Comparison of ENCODE assay signal across 2 cellular contexts in the genomic region with DNA sequence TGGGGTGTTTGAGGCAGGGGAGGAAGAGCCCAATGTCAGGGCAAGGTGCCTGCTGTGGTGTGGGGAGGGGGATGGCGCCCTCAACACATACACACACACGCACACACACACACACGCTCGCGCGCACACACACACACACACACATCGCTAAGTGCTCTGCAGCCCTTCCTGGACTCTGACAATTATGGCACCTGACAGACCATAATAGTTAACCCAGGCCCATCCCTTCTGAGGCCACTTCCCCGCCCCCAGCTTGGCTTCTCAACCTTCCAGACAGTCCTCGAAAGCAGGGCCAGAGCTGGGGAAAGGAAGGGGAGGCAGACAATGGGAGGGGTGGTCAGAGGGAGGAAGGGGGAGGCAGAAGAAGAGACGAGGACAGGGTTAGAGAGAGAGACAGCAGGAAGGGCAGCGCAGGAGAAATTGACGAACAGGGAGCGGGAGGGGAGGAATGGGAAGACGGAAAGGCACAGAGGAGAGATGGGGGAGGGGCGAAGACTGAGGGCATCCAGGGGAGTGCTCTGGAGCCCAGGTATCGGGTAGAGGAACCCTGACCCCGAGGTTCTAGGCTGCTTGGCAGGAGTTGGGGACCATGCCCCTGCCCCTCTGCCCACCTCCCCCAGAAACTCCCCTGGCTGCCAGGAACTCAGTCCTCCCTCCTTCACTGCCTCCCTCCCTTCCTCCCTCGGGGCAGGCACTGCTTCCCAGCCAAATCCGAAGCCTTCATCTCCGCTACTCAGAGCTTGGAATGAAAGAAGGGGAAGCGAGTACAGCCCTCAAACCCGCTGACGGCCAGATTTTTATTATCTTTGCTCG.
A peak's percentile ranks its signal among the peaks of the same experiment; 100 is the strongest.
TF ChIP-seq lines count a peak whose summit lies in the region.

No MANE protein-coding gene starts in this region.

TF ChIP-seq in GM23338, 12 proteins besides CTCF, POLR2A, EP300 and RAD21:
- TF ChIP-seq, protein P1, sequence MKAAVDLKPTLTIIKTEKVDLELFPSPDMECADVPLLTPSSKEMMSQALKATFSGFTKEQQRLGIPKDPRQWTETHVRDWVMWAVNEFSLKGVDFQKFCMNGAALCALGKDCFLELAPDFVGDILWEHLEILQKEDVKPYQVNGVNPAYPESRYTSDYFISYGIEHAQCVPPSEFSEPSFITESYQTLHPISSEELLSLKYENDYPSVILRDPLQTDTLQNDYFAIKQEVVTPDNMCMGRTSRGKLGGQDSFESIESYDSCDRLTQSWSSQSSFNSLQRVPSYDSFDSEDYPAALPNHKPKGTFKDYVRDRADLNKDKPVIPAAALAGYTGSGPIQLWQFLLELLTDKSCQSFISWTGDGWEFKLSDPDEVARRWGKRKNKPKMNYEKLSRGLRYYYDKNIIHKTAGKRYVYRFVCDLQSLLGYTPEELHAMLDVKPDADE (IDR thresholded peaks at IDR 0.05) = no peak
- no peak for TF ChIP-seq EZH2 (IDR thresholded peaks at IDR 0.05; ENCODE audit: low read depth, unreplicated experiment)

TF ChIP-seq in K562, 482 proteins besides CTCF, POLR2A, EP300 and RAD21 (continues in another document):
- TF ChIP-seq, protein P2, sequence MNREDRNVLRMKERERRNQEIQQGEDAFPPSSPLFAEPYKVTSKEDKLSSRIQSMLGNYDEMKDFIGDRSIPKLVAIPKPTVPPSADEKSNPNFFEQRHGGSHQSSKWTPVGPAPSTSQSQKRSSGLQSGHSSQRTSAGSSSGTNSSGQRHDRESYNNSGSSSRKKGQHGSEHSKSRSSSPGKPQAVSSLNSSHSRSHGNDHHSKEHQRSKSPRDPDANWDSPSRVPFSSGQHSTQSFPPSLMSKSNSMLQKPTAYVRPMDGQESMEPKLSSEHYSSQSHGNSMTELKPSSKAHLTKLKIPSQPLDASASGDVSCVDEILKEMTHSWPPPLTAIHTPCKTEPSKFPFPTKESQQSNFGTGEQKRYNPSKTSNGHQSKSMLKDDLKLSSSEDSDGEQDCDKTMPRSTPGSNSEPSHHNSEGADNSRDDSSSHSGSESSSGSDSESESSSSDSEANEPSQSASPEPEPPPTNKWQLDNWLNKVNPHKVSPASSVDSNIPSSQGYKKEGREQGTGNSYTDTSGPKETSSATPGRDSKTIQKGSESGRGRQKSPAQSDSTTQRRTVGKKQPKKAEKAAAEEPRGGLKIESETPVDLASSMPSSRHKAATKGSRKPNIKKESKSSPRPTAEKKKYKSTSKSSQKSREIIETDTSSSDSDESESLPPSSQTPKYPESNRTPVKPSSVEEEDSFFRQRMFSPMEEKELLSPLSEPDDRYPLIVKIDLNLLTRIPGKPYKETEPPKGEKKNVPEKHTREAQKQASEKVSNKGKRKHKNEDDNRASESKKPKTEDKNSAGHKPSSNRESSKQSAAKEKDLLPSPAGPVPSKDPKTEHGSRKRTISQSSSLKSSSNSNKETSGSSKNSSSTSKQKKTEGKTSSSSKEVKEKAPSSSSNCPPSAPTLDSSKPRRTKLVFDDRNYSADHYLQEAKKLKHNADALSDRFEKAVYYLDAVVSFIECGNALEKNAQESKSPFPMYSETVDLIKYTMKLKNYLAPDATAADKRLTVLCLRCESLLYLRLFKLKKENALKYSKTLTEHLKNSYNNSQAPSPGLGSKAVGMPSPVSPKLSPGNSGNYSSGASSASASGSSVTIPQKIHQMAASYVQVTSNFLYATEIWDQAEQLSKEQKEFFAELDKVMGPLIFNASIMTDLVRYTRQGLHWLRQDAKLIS (CRISPR knock-in tag; IDR thresholded peaks at IDR 0.05) = no peak
- TF ChIP-seq EHMT2 (IDR thresholded peaks at IDR 0.05) = 0 out of 2 replicates have a peak, but pooled peaks have one; percentile 42
- no peak for TF ChIP-seq ZKSCAN1 (IDR thresholded peaks at IDR 0.05; ENCODE audit: low read depth, low read length)
- TF ChIP-seq KHSRP (IDR thresholded peaks at IDR 0.05) = no peak
- TF ChIP-seq TFAM (CRISPR knock-in tag; conservative IDR thresholded peaks at IDR 0.05) = no peak
- no peak for TF ChIP-seq NCOA2 (IDR thresholded peaks at IDR 0.05; ENCODE audit: partially characterized antibody in 2 of 2)
- TF ChIP-seq ZSCAN32 (CRISPR knock-in tag; IDR thresholded peaks at IDR 0.05) = no peak
- no peak for TF ChIP-seq CBX8 (IDR thresholded peaks at IDR 0.05; ENCODE audit: borderline replicate concordance, extremely low read depth, low read depth, low read length, poor library complexity, severe bottlenecking)
- 0 out of 2 replicates have a peak, but pooled peaks have one; percentile 17 for TF ChIP-seq PHF21A (IDR thresholded peaks at IDR 0.05; ENCODE audit: borderline replicate concordance, low read depth)
- TF ChIP-seq DACH1 (IDR thresholded peaks at IDR 0.05; ENCODE audit: partially characterized antibody) = no peak
- TF ChIP-seq, protein P3, sequence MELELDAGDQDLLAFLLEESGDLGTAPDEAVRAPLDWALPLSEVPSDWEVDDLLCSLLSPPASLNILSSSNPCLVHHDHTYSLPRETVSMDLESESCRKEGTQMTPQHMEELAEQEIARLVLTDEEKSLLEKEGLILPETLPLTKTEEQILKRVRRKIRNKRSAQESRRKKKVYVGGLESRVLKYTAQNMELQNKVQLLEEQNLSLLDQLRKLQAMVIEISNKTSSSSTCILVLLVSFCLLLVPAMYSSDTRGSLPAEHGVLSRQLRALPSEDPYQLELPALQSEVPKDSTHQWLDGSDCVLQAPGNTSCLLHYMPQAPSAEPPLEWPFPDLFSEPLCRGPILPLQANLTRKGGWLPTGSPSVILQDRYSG (tag; conservative IDR thresholded peaks at IDR 0.05; ENCODE audit: low read depth) = no peak
- no peak for TF ChIP-seq ZNF253 (CRISPR knock-in tag; conservative IDR thresholded peaks at IDR 0.05)
- TF ChIP-seq NCOR1 (IDR thresholded peaks at IDR 0.05) = no peak
- TF ChIP-seq, protein P4, sequence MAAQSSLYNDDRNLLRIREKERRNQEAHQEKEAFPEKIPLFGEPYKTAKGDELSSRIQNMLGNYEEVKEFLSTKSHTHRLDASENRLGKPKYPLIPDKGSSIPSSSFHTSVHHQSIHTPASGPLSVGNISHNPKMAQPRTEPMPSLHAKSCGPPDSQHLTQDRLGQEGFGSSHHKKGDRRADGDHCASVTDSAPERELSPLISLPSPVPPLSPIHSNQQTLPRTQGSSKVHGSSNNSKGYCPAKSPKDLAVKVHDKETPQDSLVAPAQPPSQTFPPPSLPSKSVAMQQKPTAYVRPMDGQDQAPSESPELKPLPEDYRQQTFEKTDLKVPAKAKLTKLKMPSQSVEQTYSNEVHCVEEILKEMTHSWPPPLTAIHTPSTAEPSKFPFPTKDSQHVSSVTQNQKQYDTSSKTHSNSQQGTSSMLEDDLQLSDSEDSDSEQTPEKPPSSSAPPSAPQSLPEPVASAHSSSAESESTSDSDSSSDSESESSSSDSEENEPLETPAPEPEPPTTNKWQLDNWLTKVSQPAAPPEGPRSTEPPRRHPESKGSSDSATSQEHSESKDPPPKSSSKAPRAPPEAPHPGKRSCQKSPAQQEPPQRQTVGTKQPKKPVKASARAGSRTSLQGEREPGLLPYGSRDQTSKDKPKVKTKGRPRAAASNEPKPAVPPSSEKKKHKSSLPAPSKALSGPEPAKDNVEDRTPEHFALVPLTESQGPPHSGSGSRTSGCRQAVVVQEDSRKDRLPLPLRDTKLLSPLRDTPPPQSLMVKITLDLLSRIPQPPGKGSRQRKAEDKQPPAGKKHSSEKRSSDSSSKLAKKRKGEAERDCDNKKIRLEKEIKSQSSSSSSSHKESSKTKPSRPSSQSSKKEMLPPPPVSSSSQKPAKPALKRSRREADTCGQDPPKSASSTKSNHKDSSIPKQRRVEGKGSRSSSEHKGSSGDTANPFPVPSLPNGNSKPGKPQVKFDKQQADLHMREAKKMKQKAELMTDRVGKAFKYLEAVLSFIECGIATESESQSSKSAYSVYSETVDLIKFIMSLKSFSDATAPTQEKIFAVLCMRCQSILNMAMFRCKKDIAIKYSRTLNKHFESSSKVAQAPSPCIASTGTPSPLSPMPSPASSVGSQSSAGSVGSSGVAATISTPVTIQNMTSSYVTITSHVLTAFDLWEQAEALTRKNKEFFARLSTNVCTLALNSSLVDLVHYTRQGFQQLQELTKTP (IDR thresholded peaks at IDR 0.05; ENCODE audit: low read depth in 1 of 2, partially characterized antibody in 2 of 2) = no peak
- TF ChIP-seq, protein P5, sequence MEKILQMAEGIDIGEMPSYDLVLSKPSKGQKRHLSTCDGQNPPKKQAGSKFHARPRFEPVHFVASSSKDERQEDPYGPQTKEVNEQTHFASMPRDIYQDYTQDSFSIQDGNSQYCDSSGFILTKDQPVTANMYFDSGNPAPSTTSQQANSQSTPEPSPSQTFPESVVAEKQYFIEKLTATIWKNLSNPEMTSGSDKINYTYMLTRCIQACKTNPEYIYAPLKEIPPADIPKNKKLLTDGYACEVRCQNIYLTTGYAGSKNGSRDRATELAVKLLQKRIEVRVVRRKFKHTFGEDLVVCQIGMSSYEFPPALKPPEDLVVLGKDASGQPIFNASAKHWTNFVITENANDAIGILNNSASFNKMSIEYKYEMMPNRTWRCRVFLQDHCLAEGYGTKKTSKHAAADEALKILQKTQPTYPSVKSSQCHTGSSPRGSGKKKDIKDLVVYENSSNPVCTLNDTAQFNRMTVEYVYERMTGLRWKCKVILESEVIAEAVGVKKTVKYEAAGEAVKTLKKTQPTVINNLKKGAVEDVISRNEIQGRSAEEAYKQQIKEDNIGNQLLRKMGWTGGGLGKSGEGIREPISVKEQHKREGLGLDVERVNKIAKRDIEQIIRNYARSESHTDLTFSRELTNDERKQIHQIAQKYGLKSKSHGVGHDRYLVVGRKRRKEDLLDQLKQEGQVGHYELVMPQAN (IDR thresholded peaks at IDR 0.05; ENCODE audit: borderline replicate concordance) = 0 out of 2 replicates have a peak, but pooled peaks have one; percentile 30
- TF ChIP-seq CREB1 (IDR thresholded peaks at IDR 0.05) = no peak
- TF ChIP-seq CREB1 (CRISPR knock-in tag; IDR thresholded peaks at IDR 0.05) = no peak
- TF ChIP-seq, protein P6, sequence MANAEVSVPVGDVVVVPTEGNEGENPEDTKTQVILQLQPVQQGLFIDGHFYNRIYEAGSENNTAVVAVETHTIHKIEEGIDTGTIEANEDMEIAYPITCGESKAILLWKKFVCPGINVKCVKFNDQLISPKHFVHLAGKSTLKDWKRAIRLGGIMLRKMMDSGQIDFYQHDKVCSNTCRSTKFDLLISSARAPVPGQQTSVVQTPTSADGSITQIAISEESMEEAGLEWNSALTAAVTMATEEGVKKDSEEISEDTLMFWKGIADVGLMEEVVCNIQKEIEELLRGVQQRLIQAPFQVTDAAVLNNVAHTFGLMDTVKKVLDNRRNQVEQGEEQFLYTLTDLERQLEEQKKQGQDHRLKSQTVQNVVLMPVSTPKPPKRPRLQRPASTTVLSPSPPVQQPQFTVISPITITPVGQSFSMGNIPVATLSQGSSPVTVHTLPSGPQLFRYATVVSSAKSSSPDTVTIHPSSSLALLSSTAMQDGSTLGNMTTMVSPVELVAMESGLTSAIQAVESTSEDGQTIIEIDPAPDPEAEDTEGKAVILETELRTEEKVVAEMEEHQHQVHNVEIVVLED (CRISPR knock-in tag; IDR thresholded peaks at IDR 0.05) = no peak
- TF ChIP-seq IFI16 (CRISPR knock-in tag; IDR thresholded peaks at IDR 0.05) = no peak
- TF ChIP-seq CHD4 (IDR thresholded peaks at IDR 0.05; ENCODE audit: insufficient read depth, insufficient replicate concordance, low read depth, low read length, poor library complexity, severe bottlenecking) = no peak
- no peak for TF ChIP-seq NCOA6 (IDR thresholded peaks at IDR 0.05)
- no peak for TF ChIP-seq ZC3H8 (IDR thresholded peaks at IDR 0.05)
- TF ChIP-seq SPI1 (IDR thresholded peaks at IDR 0.05; ENCODE audit: borderline replicate concordance, low read depth, low read length) = peak; percentile 29; the same call in 1 of the 2 replicates
- TF ChIP-seq SIRT6 (IDR thresholded peaks at IDR 0.05; ENCODE audit: low read depth, low read length) = no peak
- TF ChIP-seq MCM3 (IDR thresholded peaks at IDR 0.05) = peak; percentile 66; the same call in 1 of the 2 replicates
- TF ChIP-seq ARID1B (IDR thresholded peaks at IDR 0.05) = no peak
- TF ChIP-seq ZNF184 (CRISPR knock-in tag; IDR thresholded peaks at IDR 0.05) = no peak
- TF ChIP-seq ZNF561 (CRISPR knock-in tag; conservative IDR thresholded peaks at IDR 0.05) = no peak
- TF ChIP-seq RFX7 (CRISPR knock-in tag; IDR thresholded peaks at IDR 0.05) = no peak
- TF ChIP-seq, protein P7, sequence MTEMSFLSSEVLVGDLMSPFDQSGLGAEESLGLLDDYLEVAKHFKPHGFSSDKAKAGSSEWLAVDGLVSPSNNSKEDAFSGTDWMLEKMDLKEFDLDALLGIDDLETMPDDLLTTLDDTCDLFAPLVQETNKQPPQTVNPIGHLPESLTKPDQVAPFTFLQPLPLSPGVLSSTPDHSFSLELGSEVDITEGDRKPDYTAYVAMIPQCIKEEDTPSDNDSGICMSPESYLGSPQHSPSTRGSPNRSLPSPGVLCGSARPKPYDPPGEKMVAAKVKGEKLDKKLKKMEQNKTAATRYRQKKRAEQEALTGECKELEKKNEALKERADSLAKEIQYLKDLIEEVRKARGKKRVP (CRISPR knock-in tag; IDR thresholded peaks at IDR 0.05) = no peak
- no peak for TF ChIP-seq ETV1 (tag; conservative IDR thresholded peaks at IDR 0.05; ENCODE audit: low read depth)
- TF ChIP-seq, protein P8, sequence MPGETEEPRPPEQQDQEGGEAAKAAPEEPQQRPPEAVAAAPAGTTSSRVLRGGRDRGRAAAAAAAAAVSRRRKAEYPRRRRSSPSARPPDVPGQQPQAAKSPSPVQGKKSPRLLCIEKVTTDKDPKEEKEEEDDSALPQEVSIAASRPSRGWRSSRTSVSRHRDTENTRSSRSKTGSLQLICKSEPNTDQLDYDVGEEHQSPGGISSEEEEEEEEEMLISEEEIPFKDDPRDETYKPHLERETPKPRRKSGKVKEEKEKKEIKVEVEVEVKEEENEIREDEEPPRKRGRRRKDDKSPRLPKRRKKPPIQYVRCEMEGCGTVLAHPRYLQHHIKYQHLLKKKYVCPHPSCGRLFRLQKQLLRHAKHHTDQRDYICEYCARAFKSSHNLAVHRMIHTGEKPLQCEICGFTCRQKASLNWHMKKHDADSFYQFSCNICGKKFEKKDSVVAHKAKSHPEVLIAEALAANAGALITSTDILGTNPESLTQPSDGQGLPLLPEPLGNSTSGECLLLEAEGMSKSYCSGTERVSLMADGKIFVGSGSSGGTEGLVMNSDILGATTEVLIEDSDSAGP (CRISPR knock-in tag; IDR thresholded peaks at IDR 0.05) = no peak
- peak; percentile 36; the same call in 1 of the 2 replicates for TF ChIP-seq BCOR (IDR thresholded peaks at IDR 0.05)
- no peak for TF ChIP-seq HSF4 (CRISPR knock-in tag; IDR thresholded peaks at IDR 0.05; ENCODE audit: borderline replicate concordance)
